In the genomic region with DNA sequence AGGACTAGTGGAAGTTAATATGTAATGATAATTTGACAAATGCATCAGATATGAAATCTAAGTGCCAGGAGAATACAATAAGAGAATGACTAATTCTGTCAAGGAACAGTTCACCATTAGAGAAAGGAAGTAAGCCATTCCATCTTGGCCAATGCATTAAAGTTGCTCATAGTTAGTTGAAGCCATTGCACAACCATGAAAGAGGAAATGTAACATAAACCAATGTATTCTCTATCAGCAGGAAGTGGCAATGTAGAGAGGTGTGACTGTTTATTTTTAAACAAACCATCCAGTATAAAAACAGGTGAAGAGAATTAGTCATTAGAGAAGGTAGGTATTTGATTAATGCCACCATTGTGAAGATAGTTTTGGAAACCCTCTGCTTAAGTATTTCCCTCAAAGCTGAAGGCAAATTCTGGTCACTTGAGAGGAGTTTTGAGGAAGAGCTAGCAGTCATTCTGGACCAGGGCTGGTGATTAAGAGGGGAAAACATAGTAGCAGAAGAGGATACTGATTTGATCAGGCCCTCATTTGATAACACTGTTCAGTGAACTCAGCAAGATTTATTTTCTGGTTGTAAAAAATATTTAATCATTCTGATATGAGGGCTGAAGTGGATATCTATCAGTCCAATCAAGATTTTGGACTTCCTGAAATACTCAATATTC, we compare ENCODE assay signal across 1 cellular context.
TF ChIP-seq lines count a peak whose summit lies in the region.

No MANE protein-coding gene starts in this region.

TF ChIP-seq in SK-N-SH, 30 proteins besides CTCF, POLR2A, EP300 and RAD21 (continued from another document):
- TF ChIP-seq, protein P1, sequence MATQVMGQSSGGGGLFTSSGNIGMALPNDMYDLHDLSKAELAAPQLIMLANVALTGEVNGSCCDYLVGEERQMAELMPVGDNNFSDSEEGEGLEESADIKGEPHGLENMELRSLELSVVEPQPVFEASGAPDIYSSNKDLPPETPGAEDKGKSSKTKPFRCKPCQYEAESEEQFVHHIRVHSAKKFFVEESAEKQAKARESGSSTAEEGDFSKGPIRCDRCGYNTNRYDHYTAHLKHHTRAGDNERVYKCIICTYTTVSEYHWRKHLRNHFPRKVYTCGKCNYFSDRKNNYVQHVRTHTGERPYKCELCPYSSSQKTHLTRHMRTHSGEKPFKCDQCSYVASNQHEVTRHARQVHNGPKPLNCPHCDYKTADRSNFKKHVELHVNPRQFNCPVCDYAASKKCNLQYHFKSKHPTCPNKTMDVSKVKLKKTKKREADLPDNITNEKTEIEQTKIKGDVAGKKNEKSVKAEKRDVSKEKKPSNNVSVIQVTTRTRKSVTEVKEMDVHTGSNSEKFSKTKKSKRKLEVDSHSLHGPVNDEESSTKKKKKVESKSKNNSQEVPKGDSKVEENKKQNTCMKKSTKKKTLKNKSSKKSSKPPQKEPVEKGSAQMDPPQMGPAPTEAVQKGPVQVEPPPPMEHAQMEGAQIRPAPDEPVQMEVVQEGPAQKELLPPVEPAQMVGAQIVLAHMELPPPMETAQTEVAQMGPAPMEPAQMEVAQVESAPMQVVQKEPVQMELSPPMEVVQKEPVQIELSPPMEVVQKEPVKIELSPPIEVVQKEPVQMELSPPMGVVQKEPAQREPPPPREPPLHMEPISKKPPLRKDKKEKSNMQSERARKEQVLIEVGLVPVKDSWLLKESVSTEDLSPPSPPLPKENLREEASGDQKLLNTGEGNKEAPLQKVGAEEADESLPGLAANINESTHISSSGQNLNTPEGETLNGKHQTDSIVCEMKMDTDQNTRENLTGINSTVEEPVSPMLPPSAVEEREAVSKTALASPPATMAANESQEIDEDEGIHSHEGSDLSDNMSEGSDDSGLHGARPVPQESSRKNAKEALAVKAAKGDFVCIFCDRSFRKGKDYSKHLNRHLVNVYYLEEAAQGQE (IDR thresholded peaks at IDR 0.05; ENCODE audit: low read depth, low read length) = no peak
- TF ChIP-seq, protein P2, sequence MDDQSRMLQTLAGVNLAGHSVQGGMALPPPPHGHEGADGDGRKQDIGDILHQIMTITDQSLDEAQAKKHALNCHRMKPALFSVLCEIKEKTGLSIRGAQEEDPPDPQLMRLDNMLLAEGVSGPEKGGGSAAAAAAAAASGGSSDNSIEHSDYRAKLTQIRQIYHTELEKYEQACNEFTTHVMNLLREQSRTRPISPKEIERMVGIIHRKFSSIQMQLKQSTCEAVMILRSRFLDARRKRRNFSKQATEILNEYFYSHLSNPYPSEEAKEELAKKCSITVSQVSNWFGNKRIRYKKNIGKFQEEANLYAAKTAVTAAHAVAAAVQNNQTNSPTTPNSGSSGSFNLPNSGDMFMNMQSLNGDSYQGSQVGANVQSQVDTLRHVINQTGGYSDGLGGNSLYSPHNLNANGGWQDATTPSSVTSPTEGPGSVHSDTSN (IDR thresholded peaks at IDR 0.05) = peak; percentile 83
- TF ChIP-seq FOXM1 (IDR thresholded peaks at IDR 0.05; ENCODE audit: low read depth) (peak; percentile 78), YY1 (IDR thresholded peaks at IDR 0.05; ENCODE audit: low read depth) (peak; percentile 50; the same call in 1 of the 2 replicates), TEAD4 (IDR thresholded peaks at IDR 0.05; ENCODE audit: borderline replicate concordance, insufficient read depth) (peak; percentile 66; the same call in 1 of the 2 replicates)
